ENCODE assay signal across 19 cellular contexts in genomic region chr3:175288616-175289015, GRCh38.
A peak's percentile ranks its signal among the peaks of the same experiment; 100 is the strongest.
DNase-seq lines count a peak whose midpoint lies in the region; ATAC-seq and TF ChIP-seq lines count a peak whose summit lies in the region.
"Had no signal": no experiment of that assay in that cellular context is flagged by ENCODE, and none has a peak within 500 bp of the region (broad histone marks: within the 10 kb centered on the region; RNA-seq: fewer than 3 reads in every experiment).

No MANE protein-coding gene starts in this region.

- no peak overlapping the region for H3K27ac Mint-ChIP-seq in Caco-2 (ENCODE audit: unreplicated experiment)
- H3K27ac Mint-ChIP-seq: GM23338, T-cell had no signal

- H3K27me3 ChIP-seq in left lung = no peaks in the 10 kb centered on the region
- no peaks in the 10 kb centered on the region for H3K27me3 ChIP-seq in Caco-2 (replicated peaks; ENCODE audit: control insufficient read depth, insufficient read depth, low read length)
- H3K27me3 ChIP-seq: MG63 had no signal

- intact Hi-C loops in left lung (cut with DNase I) (no loop called here), cardiac septum (cut with DNase I) (no loop called here), Caco-2 (cut with micrococcal nuclease; ENCODE audit: unreplicated experiment) (no loop called here)

- H3K4me1 ChIP-seq in left lung (no peaks in the 10 kb centered on the region), Caco-2 (no peaks in the 10 kb centered on the region)

- POLR2A ChIA-PET in Caco-2 (lab: Charles Lee) = no interaction called here

- H3K4me3 ChIP-seq in cardiac fibroblast (replicated peaks in 1 of 2; ENCODE audit: low read depth in 2 of 2, low read length in 2 of 2) (no peak overlapping the region), left lung (no peak overlapping the region), Caco-2 (ENCODE audit: low read depth, low read length) (no peak overlapping the region)
- H3K4me3 ChIP-seq: GM23338, MG63, SK-N-MC had no signal

- CTCF ChIA-PET in Caco-2 (lab: Charles Lee) = no interaction called here

- DNase-seq in NCI-H1105 (lab: John Stamatoyannopoulos, UW) = peak; percentile 54
- DNase-seq in NCI-H446 treated with DMSO at 0.1 percent for 48 hours (lab: John Stamatoyannopoulos, UW) = peak; percentile 67
- DNase-seq in cardiac fibroblast (ENCODE audit: low read depth in 2 of 2) = peak; percentile 51 to 69
- DNase-seq in left lung = no peak
- no peak for DNase-seq in stimulated activated CD4-positive, alpha-beta T cell treated with anti-CD3 and anti-CD28 coated beads, Interleukin-2, amount 100 ng/mL, for 24 hours
- no peak for DNase-seq in cardiac septum (ENCODE audit: low spot score)
- DNase-seq in NCI-H146 treated with DMSO at 0.1 percent for 48 hours (lab: John Stamatoyannopoulos, UW; ENCODE audit: unreplicated experiment) = no peak
- DNase-seq in Caco-2 = no peak
- DNase-seq: DMS 273 treated with DMSO at 0.1 percent for 48 hours, GF-D8, HCEC 1CT, Kasumi-1, MG63, NCI-H1092, NCI-H1694, SHP77, T-cell had no signal

- ATAC-seq in left lung = peak; percentile 32
- ATAC-seq: GM23338, T-cell had no signal

- TF ChIP-seq CTCF in cardiac fibroblast (IDR thresholded peaks at IDR 0.05; ENCODE audit: low read depth, low read length) = no peak
- no peak for TF ChIP-seq CTCF in left lung (IDR thresholded peaks at IDR 0.05)
- TF ChIP-seq CTCF in Caco-2 (IDR thresholded peaks at IDR 0.05; ENCODE audit: insufficient read depth in 1 of 2, low read depth in 1 of 2, low read length in 1 of 2, severe bottlenecking in 1 of 2, unreplicated experiment in 1 of 2) = no peak

- H3K4me1 Mint-ChIP-seq in Caco-2 (ENCODE audit: low read depth, unreplicated experiment) = no peaks in the 10 kb centered on the region
- H3K4me1 Mint-ChIP-seq: GM23338, T-cell had no signal

- no peaks in the 10 kb centered on the region for H3K27me3 Mint-ChIP-seq in Caco-2 (ENCODE audit: insufficient read depth, unreplicated experiment)
- H3K27me3 Mint-ChIP-seq: T-cell had no signal

- H3K9me3 ChIP-seq in left lung = no peaks in the 10 kb centered on the region
- H3K9me3 ChIP-seq in Caco-2 = no peaks in the 10 kb centered on the region
- H3K9me3 ChIP-seq: MG63 had no signal

- no peaks in the 10 kb centered on the region for H3K36me3 Mint-ChIP-seq in Caco-2 (ENCODE audit: insufficient read depth, unreplicated experiment)
- H3K36me3 Mint-ChIP-seq: T-cell had no signal

- no peaks in the 10 kb centered on the region for H3K9me3 Mint-ChIP-seq in Caco-2 (ENCODE audit: unreplicated experiment)
- H3K9me3 Mint-ChIP-seq: GM23338 had no signal

- no peaks in the 10 kb centered on the region for H3K36me3 ChIP-seq in left lung
- H3K36me3 ChIP-seq in Caco-2 (ENCODE audit: control insufficient read depth, insufficient read depth, low read length) = no peaks in the 10 kb centered on the region
- H3K36me3 ChIP-seq: MG63 had no signal

- no TSS peak for BruUV-seq in Caco-2 (replicated peaks; lab: Mats Ljungman, UMichigan)

- no peak overlapping the region for H3K4me3 Mint-ChIP-seq in Caco-2 (ENCODE audit: unreplicated experiment)
- H3K4me3 Mint-ChIP-seq: GM23338, T-cell had no signal

- H3K27ac ChIP-seq in left lung = no peak overlapping the region
- H3K27ac ChIP-seq: SK-N-MC had no signal

Comparison
In these comparisons a context has a peak if more than half of its experiments do, and no peak if none do; other contexts are left out.
1. DNase-seq: peak in NCI-H1105 (single experiment), NCI-H446 treated with DMSO at 0.1 percent for 48 hours (single experiment) and cardiac fibroblast (2 of 2); none in left lung (0 of 2), stimulated activated CD4-positive, alpha-beta T cell treated with anti-CD3 and anti-CD28 coated beads, Interleukin-2, amount 100 ng/mL, for 24 hours (0 of 2), cardiac septum (single experiment), NCI-H146 treated with DMSO at 0.1 percent for 48 hours (single experiment) and Caco-2 (0 of 2).